16 cellular contexts compared by ENCODE assay signal in genomic region chr5:134784946-134785620, GRCh38. TPM values are rescaled to one million over a fixed set of nuclear protein-coding genes. Genes with fewer than 3 reads are reported as not detected.
A peak's percentile ranks its signal among the peaks of the same experiment; 100 is the strongest.
DNase-seq lines count a peak whose midpoint lies in the region; ATAC-seq, FAIRE-seq and TF ChIP-seq lines count a peak whose summit lies in the region.
"Had no signal": no experiment of that assay in that cellular context is flagged by ENCODE, and none has a peak within 500 bp of the region (broad histone marks: within the 10 kb centered on the region; RNA-seq: fewer than 3 reads in every experiment).

No MANE protein-coding gene starts in this region.

- no peaks in the 10 kb centered on the region for H3K9me3 ChIP-seq in K562 (replicated peaks; ENCODE audit: control insufficient read depth, insufficient read depth, low read depth, low read length)
- H3K9me3 ChIP-seq: stomach had no signal

- no TSS peak for BruUV-seq in K562 (replicated peaks; lab: Mats Ljungman, UMichigan)

- DNase-seq in Daoy (ENCODE audit: low read depth) (peak; percentile 36), HS-5 (ENCODE audit: low read depth) (peak; percentile 53), K562 (ENCODE audit: extremely low read depth in 1 of 4, low spot score in 3 of 4) (no peak), iris pigment epithelial cell (ENCODE audit: low read depth) (peak; percentile 46), nucleus accumbens (lab: John Stamatoyannopoulos, UW) (no peak), sciatic nerve (ENCODE audit: low spot score) (no peak)
- no peak for DNase-seq in activated CD4-positive, CD25-positive, alpha-beta regulatory T cell (lab: John Stamatoyannopoulos, UW)
- DNase-seq: activated CD4-positive, alpha-beta T cell treated with anti-CD3 and anti-CD28 coated beads for 36 hours; brain microvascular endothelial cell; GDM1; NCI-H1105; NCI-H226; stomach had no signal

- H2AFZ ChIP-seq in K562 (ENCODE audit: low read depth, low read length) = no peak overlapping the region
- H2AFZ ChIP-seq: hepatocyte had no signal

- H3K4me2 ChIP-seq in K562 (ENCODE audit: insufficient read depth, low read length) = no peak overlapping the region
- H3K4me2 ChIP-seq: hepatocyte had no signal

- no peak overlapping the region for H3K27ac ChIP-seq in K562 (ENCODE audit: extremely low read depth, low read depth, low read length)
- H3K27ac ChIP-seq: brain microvascular endothelial cell, hepatocyte, stomach had no signal

- WGBS in K562 (ENCODE audit: insufficient coverage, low coverage, missing lambda C conversion rate) = 80% methylated on average over 3 of the region's 3 CpGs

- no peaks in the 10 kb centered on the region for H3K79me2 ChIP-seq in K562 (ENCODE audit: control insufficient read depth, insufficient read depth, low read length)
- H3K79me2 ChIP-seq: hepatocyte had no signal

- no peak for TF ChIP-seq EP300 in K562 (IDR thresholded peaks at IDR 0.05; ENCODE audit: low read length)

- H3K4me3 ChIP-seq in K562 = no peak overlapping the region
- H3K4me3 ChIP-seq: hepatocyte, stomach had no signal

- H4K20me1 ChIP-seq in K562 (replicated peaks; ENCODE audit: control insufficient read depth, insufficient read depth, low read length) = no peaks in the 10 kb centered on the region

- CTCF ChIA-PET in K562 (lab: Yijun Ruan, JAX; ENCODE audit: low intra/inter-chr PET ratio) = interaction anchor here (1.0 kb wide), 2 partner anchors 119 to 121 kb away, joined by 3 read pairs; no protein-coding TSS in a partner anchor

- TF ChIP-seq RAD21 in K562 (CRISPR knock-in tag; conservative IDR thresholded peaks at IDR 0.05 in 1 of 2, IDR thresholded peaks at IDR 0.05 in 1 of 2) = no peak

- H3K4me1 ChIP-seq in K562 (replicated peaks in 1 of 2; ENCODE audit: control insufficient read depth in 2 of 2, insufficient read depth in 2 of 2, low read length in 2 of 2) = no peaks in the 10 kb centered on the region
- H3K4me1 ChIP-seq: stomach had no signal

- intact Hi-C loops in K562 (cut with micrococcal nuclease) = no loop called here
- intact Hi-C loops in sciatic nerve (cut with DNase I) = no loop called here

- no peak for TF ChIP-seq CTCF in K562 (IDR thresholded peaks at IDR 0.05 in 2 of 3, conservative IDR thresholded peaks at IDR 0.05 in 1 of 3; ENCODE audit: insufficient read depth in 2 of 3, low read depth in 1 of 3, low read length in 3 of 3)

- no peaks in the 10 kb centered on the region for H3K9me1 ChIP-seq in K562 (ENCODE audit: control insufficient read depth, insufficient read depth, low read length)

- peaks cover 93% of the 10 kb centered on the region for H3K36me3 ChIP-seq in K562 (ENCODE audit: control insufficient read depth, insufficient read depth, low read length)

- in situ Hi-C loops in K562 (cut with MboI) = no loop called here

- no peaks in the 10 kb centered on the region for H3K27me3 ChIP-seq in K562 (ENCODE audit: control insufficient read depth in 2 of 2, insufficient read depth in 2 of 2, low read length in 2 of 2)
- H3K27me3 ChIP-seq: brain microvascular endothelial cell, hepatocyte, stomach had no signal

- TF ChIP-seq POLR2A in K562 (conservative IDR thresholded peaks at IDR 0.05) = no peak

- ATAC-seq in K562 (no peak), GM19455 (IDR thresholded peaks at IDR 0.05; ENCODE audit: unreplicated experiment) (no peak), sciatic nerve (no peak)
- ATAC-seq: activated CD4-positive, alpha-beta T cell treated with anti-CD3 and anti-CD28 coated beads for 36 hours had no signal

- no peak overlapping the region for H3K9ac ChIP-seq in K562 (ENCODE audit: insufficient read depth in 1 of 2, low read depth in 2 of 2, low read length in 2 of 2)

- peak; percentile 23 for FAIRE-seq in K562 (lab: Jason Lieb, UNC)
- FAIRE-seq: endometrium had no signal

- POLR2A ChIA-PET in K562 (lab: Yijun Ruan, JAX) = interaction anchor here (0.7 to 0.8 kb wide), 2 partner anchors 22 to 47 kb away, joined by 3 read pairs; partner anchors contain the start of gene CAMLG

TF ChIP-seq in K562, 482 proteins besides CTCF, POLR2A, EP300 and RAD21:
- TF ChIP-seq E2F3 (CRISPR knock-in tag; IDR thresholded peaks at IDR 0.05) (no peak), ZNF24 (IDR thresholded peaks at IDR 0.05) (no peak), GTF2F1 (IDR thresholded peaks at IDR 0.05; ENCODE audit: low read depth, low read length) (no peak), RUNX1 (IDR thresholded peaks at IDR 0.05; ENCODE audit: low read depth) (no peak), XRCC4 (IDR thresholded peaks at IDR 0.05; ENCODE audit: extremely low read depth, insufficient read depth, insufficient read length) (no peak), JUN (IDR thresholded peaks at IDR 0.05; ENCODE audit: borderline replicate concordance, low read depth, low read length) (no peak), JUN (CRISPR knock-in tag; IDR thresholded peaks at IDR 0.05; ENCODE audit: borderline replicate concordance) (no peak), CREM (IDR thresholded peaks at IDR 0.05; ENCODE audit: low read depth) (no peak), RBM22 (IDR thresholded peaks at IDR 0.05; ENCODE audit: low read depth, low read length, poor library complexity, severe bottlenecking) (no peak), KDM5B (IDR thresholded peaks at IDR 0.05; ENCODE audit: insufficient replicate concordance, low read depth, low read length) (no peak), ZNF274 (IDR thresholded peaks at IDR 0.05; ENCODE audit: borderline replicate concordance, low read depth, low read length) (no peak), NCOR1 (IDR thresholded peaks at IDR 0.05) (no peak), NEUROD1 (IDR thresholded peaks at IDR 0.05; ENCODE audit: borderline replicate concordance, low read depth, low read length, partially characterized antibody) (no peak), CAMTA2 (CRISPR knock-in tag; conservative IDR thresholded peaks at IDR 0.05) (no peak), ZNF124 (CRISPR knock-in tag; IDR thresholded peaks at IDR 0.05) (no peak), ZBED1 (IDR thresholded peaks at IDR 0.05) (no peak), RB1 (IDR thresholded peaks at IDR 0.05; ENCODE audit: low read depth) (no peak), HDAC6 (IDR thresholded peaks at IDR 0.05; ENCODE audit: low read depth, low read length) (no peak), RBFOX2 (IDR thresholded peaks at IDR 0.05; ENCODE audit: low read depth, low read length) (no peak), PML (IDR thresholded peaks at IDR 0.05; ENCODE audit: low read length) (no peak)

RNA-seq across cellular contexts. Expression of gene DDX46, which starts 26.5 kb away (rescaled TPM):
- total RNA-seq in Daoy (2014; rRNA removed; shearing (Covaris generic)) = 35.1 and 69.1 TPM in 2 replicates
- total RNA-seq in K562 (2011; cell fraction: chromatin; rRNA removed; ENCODE audit: low replicate concordance) = 152 and 418 TPM in 2 replicates
- 90.4 and 102 TPM in 2 replicates for total RNA-seq in K562 (2011; cell fraction: nucleolus; rRNA removed)
- total RNA-seq in K562 (2011; cell fraction: nucleoplasm; rRNA removed) = 137 TPM in 2 replicates
- total RNA-seq in K562 (2014; rRNA removed) (48.9 and 49.0 TPM in 2 replicates), K562 (2014; rRNA removed; fragmentation: Illumina TruSeq; extraction: Trizol) (84.9 and 102 TPM in 2 replicates), K562 (2015; rRNA removed; fragmentation: Illumina TruSeq; extraction: Trizol) (95.9 and 99.0 TPM in 2 replicates), K562 (2021) (70.6 and 74.6 TPM in 2 replicates), sciatic nerve (47.2 TPM)
- polyA plus RNA-seq in K562 (2011; rRNA removed) (49.2 and 76.4 TPM in 2 replicates), K562 (2014; fragmentation: Illumina TruSeq; extraction: Trizol) (83.4 and 87.6 TPM in 2 replicates), K562 (2014; fragmentation: Nextera tagmentation; extraction: Ambion mirVana) (10 to 100 TPM; 26.2 to 32.3 TPM), K562 (2014; rRNA removed) (61.6 and 77.6 TPM in 2 replicates)
- polyA plus RNA-seq in K562 (2011; cell fraction: cytosol; rRNA removed) = 13.4 and 17.2 TPM in 2 replicates
- 47.3 and 53.9 TPM in 2 replicates for polyA plus RNA-seq in K562 (2011; cell fraction: nucleus; rRNA removed)
- polyA plus RNA-seq in K562 (2012) = 36.5 and 64.5 TPM in 2 replicates
- 112 and 129 TPM in 2 replicates for polyA minus RNA-seq in K562 (2011; rRNA and poly(A)+ RNA removed)
- polyA minus RNA-seq in K562 (2011; cell fraction: cytosol; rRNA and poly(A)+ RNA removed) = 41.5 and 63.3 TPM in 2 replicates
- polyA minus RNA-seq in K562 (2011; cell fraction: nucleus; rRNA and poly(A)+ RNA removed) = 50.8 and 67.5 TPM in 2 replicates

RNA-seq across cellular contexts. Expression of gene CAMLG, which starts 46.7 kb away (rescaled TPM):
- total RNA-seq in Daoy (2014; rRNA removed; shearing (Covaris generic)) = 24.7 and 32.3 TPM in 2 replicates
- total RNA-seq in K562 (2011; cell fraction: chromatin; rRNA removed; ENCODE audit: low replicate concordance) = 7.6 and 10.7 TPM in 2 replicates
- total RNA-seq in K562 (2011; cell fraction: nucleolus; rRNA removed) = 8.4 and 9.3 TPM in 2 replicates
- total RNA-seq in K562 (2011; cell fraction: nucleoplasm; rRNA removed) = 11.9 and 14.4 TPM in 2 replicates
- total RNA-seq in K562 (2014; rRNA removed) = 18.9 and 19.3 TPM in 2 replicates
- total RNA-seq in K562 (2014; rRNA removed; fragmentation: Illumina TruSeq; extraction: Trizol) = 22.0 and 26.7 TPM in 2 replicates
- 13.0 and 13.6 TPM in 2 replicates for total RNA-seq in K562 (2015; rRNA removed; fragmentation: Illumina TruSeq; extraction: Trizol)
- 19.7 and 20.1 TPM in 2 replicates for total RNA-seq in K562 (2021)
- 11.3 and 12.8 TPM in 2 replicates for polyA plus RNA-seq in K562 (2011; rRNA removed)
- polyA plus RNA-seq in K562 (2011; cell fraction: cytosol; rRNA removed) = 4.3 and 7.9 TPM in 2 replicates
- polyA plus RNA-seq in K562 (2011; cell fraction: nucleus; rRNA removed) = 4.9 and 5.3 TPM in 2 replicates
- 18.9 and 32.6 TPM in 2 replicates for polyA plus RNA-seq in K562 (2012)
- polyA plus RNA-seq in K562 (2014; fragmentation: Illumina TruSeq; extraction: Trizol) = 13.7 and 18.0 TPM in 2 replicates
- polyA plus RNA-seq in K562 (2014; fragmentation: Nextera tagmentation; extraction: Ambion mirVana) = 10 to 100 TPM; 16.3 to 17.3 TPM
- polyA plus RNA-seq in K562 (2014; rRNA removed) = 11.0 and 15.3 TPM in 2 replicates
- polyA minus RNA-seq in K562 (2011; rRNA and poly(A)+ RNA removed) = 5.2 and 5.3 TPM in 2 replicates
- 2.8 and 5.6 TPM in 2 replicates for polyA minus RNA-seq in K562 (2011; cell fraction: cytosol; rRNA and poly(A)+ RNA removed)
- polyA minus RNA-seq in K562 (2011; cell fraction: nucleus; rRNA and poly(A)+ RNA removed) = 2.3 and 3.9 TPM in 2 replicates
- 37.8 TPM for total RNA-seq in sciatic nerve

Comparison
In these comparisons a context has a peak if more than half of its experiments do, and no peak if none do; other contexts are left out.
1. DNase-seq: peak in Daoy (single experiment), HS-5 (single experiment) and iris pigment epithelial cell (single experiment); none in K562 (0 of 4), activated CD4-positive, CD25-positive, alpha-beta regulatory T cell (0 of 4), nucleus accumbens (0 of 56) and sciatic nerve (single experiment).